Comparison of ENCODE assay signal across 3 cellular contexts in the genomic region with DNA sequence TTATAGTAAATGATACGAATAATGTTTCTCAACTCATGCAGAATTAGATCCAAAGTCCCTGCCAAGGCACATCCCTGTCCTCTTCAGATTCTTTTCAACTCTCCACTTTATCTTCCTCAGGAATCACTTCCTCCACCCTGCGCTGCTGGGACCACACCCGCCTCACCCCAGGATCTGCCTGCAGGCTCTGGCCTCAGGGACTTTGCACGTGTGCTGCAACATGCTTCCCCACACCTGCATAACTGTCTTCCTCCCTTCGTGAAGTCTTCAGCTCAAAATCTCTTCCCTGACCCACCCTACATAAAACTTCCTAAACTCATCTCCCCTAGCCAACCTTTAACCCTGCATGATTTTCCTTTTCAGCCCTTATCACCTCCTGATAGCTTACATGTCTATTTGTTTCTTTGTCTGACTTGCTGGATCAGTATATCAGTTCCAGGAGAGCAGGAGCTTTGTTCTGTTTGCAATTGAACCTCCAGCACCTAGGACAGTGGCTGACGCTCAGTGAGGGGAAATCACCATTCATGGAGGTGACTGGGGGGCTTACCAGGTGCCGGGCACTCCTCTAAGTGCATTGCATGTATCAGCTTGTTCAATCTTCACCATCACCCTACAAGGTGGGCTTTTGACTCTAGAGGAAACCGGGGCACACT.
A peak's percentile ranks its signal among the peaks of the same experiment; 100 is the strongest.
TF ChIP-seq lines count a peak whose summit lies in the region.

No MANE protein-coding gene starts in this region.

TF ChIP-seq in SK-N-SH, 30 proteins besides CTCF, POLR2A, EP300 and RAD21 (continued from another document):
- TF ChIP-seq, protein P1, sequence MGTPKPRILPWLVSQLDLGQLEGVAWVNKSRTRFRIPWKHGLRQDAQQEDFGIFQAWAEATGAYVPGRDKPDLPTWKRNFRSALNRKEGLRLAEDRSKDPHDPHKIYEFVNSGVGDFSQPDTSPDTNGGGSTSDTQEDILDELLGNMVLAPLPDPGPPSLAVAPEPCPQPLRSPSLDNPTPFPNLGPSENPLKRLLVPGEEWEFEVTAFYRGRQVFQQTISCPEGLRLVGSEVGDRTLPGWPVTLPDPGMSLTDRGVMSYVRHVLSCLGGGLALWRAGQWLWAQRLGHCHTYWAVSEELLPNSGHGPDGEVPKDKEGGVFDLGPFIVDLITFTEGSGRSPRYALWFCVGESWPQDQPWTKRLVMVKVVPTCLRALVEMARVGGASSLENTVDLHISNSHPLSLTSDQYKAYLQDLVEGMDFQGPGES (IDR thresholded peaks at IDR 0.05; ENCODE audit: low read depth, low read length): no peak
- TF ChIP-seq, protein P2, sequence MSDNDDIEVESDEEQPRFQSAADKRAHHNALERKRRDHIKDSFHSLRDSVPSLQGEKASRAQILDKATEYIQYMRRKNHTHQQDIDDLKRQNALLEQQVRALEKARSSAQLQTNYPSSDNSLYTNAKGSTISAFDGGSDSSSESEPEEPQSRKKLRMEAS (IDR thresholded peaks at IDR 0.05; ENCODE audit: low read depth): no peak
- TF ChIP-seq, protein P3, sequence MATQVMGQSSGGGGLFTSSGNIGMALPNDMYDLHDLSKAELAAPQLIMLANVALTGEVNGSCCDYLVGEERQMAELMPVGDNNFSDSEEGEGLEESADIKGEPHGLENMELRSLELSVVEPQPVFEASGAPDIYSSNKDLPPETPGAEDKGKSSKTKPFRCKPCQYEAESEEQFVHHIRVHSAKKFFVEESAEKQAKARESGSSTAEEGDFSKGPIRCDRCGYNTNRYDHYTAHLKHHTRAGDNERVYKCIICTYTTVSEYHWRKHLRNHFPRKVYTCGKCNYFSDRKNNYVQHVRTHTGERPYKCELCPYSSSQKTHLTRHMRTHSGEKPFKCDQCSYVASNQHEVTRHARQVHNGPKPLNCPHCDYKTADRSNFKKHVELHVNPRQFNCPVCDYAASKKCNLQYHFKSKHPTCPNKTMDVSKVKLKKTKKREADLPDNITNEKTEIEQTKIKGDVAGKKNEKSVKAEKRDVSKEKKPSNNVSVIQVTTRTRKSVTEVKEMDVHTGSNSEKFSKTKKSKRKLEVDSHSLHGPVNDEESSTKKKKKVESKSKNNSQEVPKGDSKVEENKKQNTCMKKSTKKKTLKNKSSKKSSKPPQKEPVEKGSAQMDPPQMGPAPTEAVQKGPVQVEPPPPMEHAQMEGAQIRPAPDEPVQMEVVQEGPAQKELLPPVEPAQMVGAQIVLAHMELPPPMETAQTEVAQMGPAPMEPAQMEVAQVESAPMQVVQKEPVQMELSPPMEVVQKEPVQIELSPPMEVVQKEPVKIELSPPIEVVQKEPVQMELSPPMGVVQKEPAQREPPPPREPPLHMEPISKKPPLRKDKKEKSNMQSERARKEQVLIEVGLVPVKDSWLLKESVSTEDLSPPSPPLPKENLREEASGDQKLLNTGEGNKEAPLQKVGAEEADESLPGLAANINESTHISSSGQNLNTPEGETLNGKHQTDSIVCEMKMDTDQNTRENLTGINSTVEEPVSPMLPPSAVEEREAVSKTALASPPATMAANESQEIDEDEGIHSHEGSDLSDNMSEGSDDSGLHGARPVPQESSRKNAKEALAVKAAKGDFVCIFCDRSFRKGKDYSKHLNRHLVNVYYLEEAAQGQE (IDR thresholded peaks at IDR 0.05; ENCODE audit: low read depth, low read length): peak; percentile 85
TF ChIP-seq in SK-N-SH: peak in this region for 1.

TF ChIP-seq in SK-N-SH treated with all-trans-retinoic acid at 6 μM for 48 hours, 23 proteins besides CTCF, POLR2A, EP300 and RAD21 (continues in another document):
- TF ChIP-seq, protein P4, sequence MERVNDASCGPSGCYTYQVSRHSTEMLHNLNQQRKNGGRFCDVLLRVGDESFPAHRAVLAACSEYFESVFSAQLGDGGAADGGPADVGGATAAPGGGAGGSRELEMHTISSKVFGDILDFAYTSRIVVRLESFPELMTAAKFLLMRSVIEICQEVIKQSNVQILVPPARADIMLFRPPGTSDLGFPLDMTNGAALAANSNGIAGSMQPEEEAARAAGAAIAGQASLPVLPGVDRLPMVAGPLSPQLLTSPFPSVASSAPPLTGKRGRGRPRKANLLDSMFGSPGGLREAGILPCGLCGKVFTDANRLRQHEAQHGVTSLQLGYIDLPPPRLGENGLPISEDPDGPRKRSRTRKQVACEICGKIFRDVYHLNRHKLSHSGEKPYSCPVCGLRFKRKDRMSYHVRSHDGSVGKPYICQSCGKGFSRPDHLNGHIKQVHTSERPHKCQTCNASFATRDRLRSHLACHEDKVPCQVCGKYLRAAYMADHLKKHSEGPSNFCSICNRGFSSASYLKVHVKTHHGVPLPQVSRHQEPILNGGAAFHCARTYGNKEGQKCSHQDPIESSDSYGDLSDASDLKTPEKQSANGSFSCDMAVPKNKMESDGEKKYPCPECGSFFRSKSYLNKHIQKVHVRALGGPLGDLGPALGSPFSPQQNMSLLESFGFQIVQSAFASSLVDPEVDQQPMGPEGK (CRISPR knock-in tag; IDR thresholded peaks at IDR 0.05; ENCODE audit: borderline replicate concordance): no peak
- TF ChIP-seq TOX (CRISPR knock-in tag; IDR thresholded peaks at IDR 0.05; ENCODE audit: borderline replicate concordance) (no peak), ZNF8 (CRISPR knock-in tag; IDR thresholded peaks at IDR 0.05) (no peak), PPARA (CRISPR knock-in tag; IDR thresholded peaks at IDR 0.05; ENCODE audit: borderline replicate concordance) (no peak), ZNF70 (CRISPR knock-in tag; IDR thresholded peaks at IDR 0.05) (no peak), ISL1 (CRISPR knock-in tag; IDR thresholded peaks at IDR 0.05) (no peak), TCF4 (CRISPR knock-in tag; IDR thresholded peaks at IDR 0.05; ENCODE audit: borderline replicate concordance) (no peak), ZNF565 (CRISPR knock-in tag; conservative IDR thresholded peaks at IDR 0.05; ENCODE audit: low read depth) (no peak), ESRRG (CRISPR knock-in tag; IDR thresholded peaks at IDR 0.05) (no peak), ZFP3 (CRISPR knock-in tag; IDR thresholded peaks at IDR 0.05) (no peak), ZC3H10 (CRISPR knock-in tag; IDR thresholded peaks at IDR 0.05) (no peak)
- TF ChIP-seq, protein P5, sequence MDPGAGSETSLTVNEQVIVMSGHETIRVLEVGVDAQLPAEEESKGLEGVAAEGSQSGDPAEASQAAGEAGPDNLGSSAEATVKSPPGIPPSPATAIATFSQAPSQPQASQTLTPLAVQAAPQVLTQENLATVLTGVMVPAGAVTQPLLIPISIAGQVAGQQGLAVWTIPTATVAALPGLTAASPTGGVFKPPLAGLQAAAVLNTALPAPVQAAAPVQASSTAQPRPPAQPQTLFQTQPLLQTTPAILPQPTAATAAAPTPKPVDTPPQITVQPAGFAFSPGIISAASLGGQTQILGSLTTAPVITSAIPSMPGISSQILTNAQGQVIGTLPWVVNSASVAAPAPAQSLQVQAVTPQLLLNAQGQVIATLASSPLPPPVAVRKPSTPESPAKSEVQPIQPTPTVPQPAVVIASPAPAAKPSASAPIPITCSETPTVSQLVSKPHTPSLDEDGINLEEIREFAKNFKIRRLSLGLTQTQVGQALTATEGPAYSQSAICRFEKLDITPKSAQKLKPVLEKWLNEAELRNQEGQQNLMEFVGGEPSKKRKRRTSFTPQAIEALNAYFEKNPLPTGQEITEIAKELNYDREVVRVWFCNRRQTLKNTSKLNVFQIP (CRISPR knock-in tag; IDR thresholded peaks at IDR 0.05; ENCODE audit: borderline replicate concordance, low read depth): no peak
- TF ChIP-seq, protein P6, sequence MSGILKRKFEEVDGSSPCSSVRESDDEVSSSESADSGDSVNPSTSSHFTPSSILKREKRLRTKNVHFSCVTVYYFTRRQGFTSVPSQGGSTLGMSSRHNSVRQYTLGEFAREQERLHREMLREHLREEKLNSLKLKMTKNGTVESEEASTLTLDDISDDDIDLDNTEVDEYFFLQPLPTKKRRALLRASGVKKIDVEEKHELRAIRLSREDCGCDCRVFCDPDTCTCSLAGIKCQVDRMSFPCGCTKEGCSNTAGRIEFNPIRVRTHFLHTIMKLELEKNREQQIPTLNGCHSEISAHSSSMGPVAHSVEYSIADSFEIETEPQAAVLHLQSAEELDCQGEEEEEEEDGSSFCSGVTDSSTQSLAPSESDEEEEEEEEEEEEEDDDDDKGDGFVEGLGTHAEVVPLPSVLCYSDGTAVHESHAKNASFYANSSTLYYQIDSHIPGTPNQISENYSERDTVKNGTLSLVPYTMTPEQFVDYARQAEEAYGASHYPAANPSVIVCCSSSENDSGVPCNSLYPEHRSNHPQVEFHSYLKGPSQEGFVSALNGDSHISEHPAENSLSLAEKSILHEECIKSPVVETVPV (CRISPR knock-in tag; IDR thresholded peaks at IDR 0.05): no peak
- TF ChIP-seq, protein P7, sequence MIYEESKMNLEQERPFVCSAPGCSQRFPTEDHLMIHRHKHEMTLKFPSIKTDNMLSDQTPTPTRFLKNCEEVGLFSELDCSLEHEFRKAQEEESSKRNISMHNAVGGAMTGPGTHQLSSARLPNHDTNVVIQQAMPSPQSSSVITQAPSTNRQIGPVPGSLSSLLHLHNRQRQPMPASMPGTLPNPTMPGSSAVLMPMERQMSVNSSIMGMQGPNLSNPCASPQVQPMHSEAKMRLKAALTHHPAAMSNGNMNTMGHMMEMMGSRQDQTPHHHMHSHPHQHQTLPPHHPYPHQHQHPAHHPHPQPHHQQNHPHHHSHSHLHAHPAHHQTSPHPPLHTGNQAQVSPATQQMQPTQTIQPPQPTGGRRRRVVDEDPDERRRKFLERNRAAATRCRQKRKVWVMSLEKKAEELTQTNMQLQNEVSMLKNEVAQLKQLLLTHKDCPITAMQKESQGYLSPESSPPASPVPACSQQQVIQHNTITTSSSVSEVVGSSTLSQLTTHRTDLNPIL (CRISPR knock-in tag; IDR thresholded peaks at IDR 0.05; ENCODE audit: low read depth): no peak

TF ChIP-seq in HEK293, 187 proteins besides CTCF, POLR2A, EP300 and RAD21 (continued from another document):
- TF ChIP-seq, protein P3 (tag by site-specific recombination; IDR thresholded peaks at IDR 0.05): peak; percentile 87
- TF ChIP-seq KLF1 (tag by site-specific recombination; IDR thresholded peaks at IDR 0.05) (0 out of 2 replicates have a peak, but pooled peaks have one; percentile 12), ZNF623 (tag by site-specific recombination; IDR thresholded peaks at IDR 0.05) (peak; percentile 81), ZNF274 (IDR thresholded peaks at IDR 0.05; ENCODE audit: low read length) (no peak), ZNF274 (tag by site-specific recombination; IDR thresholded peaks at IDR 0.05; ENCODE audit: borderline replicate concordance) (no peak), ZSCAN16 (tag by site-specific recombination; IDR thresholded peaks at IDR 0.05) (no peak)
